Comparison of ENCODE assay signal across 19 cellular contexts in genomic region chr2:233487748-233488345, GRCh38.
DNase-seq lines count a peak whose midpoint lies in the region; ATAC-seq and TF ChIP-seq lines count a peak whose summit lies in the region.
"Had no signal": no experiment of that assay in that cellular context is flagged by ENCODE, and none has a peak within 500 bp of the region (broad histone marks: within the 10 kb centered on the region; RNA-seq: fewer than 3 reads in every experiment).

No MANE protein-coding gene starts in this region.

- intact Hi-C loops in lower lobe of right lung (cut with DNase I), result no loop called here

- H3K27me3 ChIP-seq in brain microvascular endothelial cell (replicated peaks), result no peaks in the 10 kb centered on the region
- H3K27me3 ChIP-seq in lower lobe of right lung (ENCODE audit: low read depth), result no peaks in the 10 kb centered on the region

- TF ChIP-seq CTCF in brain microvascular endothelial cell (IDR thresholded peaks at IDR 0.05; ENCODE audit: low read depth, low read length, missing control alignments) (no peak), lower lobe of right lung (IDR thresholded peaks at IDR 0.05) (no peak)

- H3K36me3 ChIP-seq in brain microvascular endothelial cell (replicated peaks), result peaks cover 9% of the 10 kb centered on the region
- H3K36me3 ChIP-seq in lower lobe of right lung, result peaks cover 93% of the 10 kb centered on the region

- no peaks in the 10 kb centered on the region for H3K9me3 ChIP-seq in lower lobe of right lung

- H3K27ac ChIP-seq in brain microvascular endothelial cell, result peak overlapping the region; percentile 95
- peak overlapping the region; percentile 78 for H3K27ac ChIP-seq in lower lobe of right lung

- in situ Hi-C loops in brain microvascular endothelial cell (cut with HindIII; ENCODE audit: low pct_ligation_motif_present, low sequenced_read_pairs), result no loop called here

- no peak overlapping the region for H3K4me3 ChIP-seq in brain microvascular endothelial cell (ENCODE audit: low read depth, low read length)
- no peak overlapping the region for H3K4me3 ChIP-seq in lower lobe of right lung

- peaks cover 19% of the 10 kb centered on the region for H3K4me1 ChIP-seq in lower lobe of right lung

- peak; percentile 49 to 59 for ATAC-seq in lower lobe of right lung
- ATAC-seq in HG03520 (IDR thresholded peaks at IDR 0.05; ENCODE audit: unreplicated experiment), result no peak
- ATAC-seq: activated naive CD4-positive, alpha-beta T cell treated with anti-CD3 and anti-CD28 coated beads, Interleukin-2, amount 50 U/mL, for 72 hours; left lobe of liver; stimulated activated naive B cell treated with anti-CD40 and anti-IgM and Interleukin-4, amounts not matched to agents 10 μg/mL and 1 μg/mL and 100 μg/mL, for 72 hours had no signal

- DNase-seq in A172 (ENCODE audit: low spot score) (peak; percentile 48), M059J (ENCODE audit: low read depth) (peak; percentile 57), brain microvascular endothelial cell (no peak), lower lobe of right lung (no peak), NCI-H446 treated with DMSO at 0.1 percent for 48 hours (lab: John Stamatoyannopoulos, UW) (no peak), SHP77 treated with DMSO at 0.1 percent for 48 hours (lab: John Stamatoyannopoulos, UW) (no peak), NCI-H2029 (lab: John Stamatoyannopoulos, UW) (no peak)
- DNase-seq: 8988T; activated CD4-positive, alpha-beta T cell treated with anti-CD3 and anti-CD28 coated beads, Interleukin-2, amount 10 ng/mL, durations not matched to agents 24 days and 14 days; CD4-positive, alpha-beta memory T cell; effector memory CD4-positive, alpha-beta T cell; KBM-7; naive B cell; NCI-H1105; NCI-H2227 treated with DMSO at 0.1 percent for 48 hours; stimulated activated naive B cell treated with anti-CD40 and anti-IgM and Interleukin-4, amounts not matched to agents 10 μg/mL and 1 μg/mL and 100 μg/mL, for 72 hours had no signal

Comparison
In these comparisons a context has a peak if more than half of its experiments do, and no peak if none do; other contexts are left out.
1. DNase-seq: peak in A172 (single experiment) and M059J (single experiment); none in brain microvascular endothelial cell (single experiment), lower lobe of right lung (single experiment), NCI-H446 treated with DMSO at 0.1 percent for 48 hours (single experiment), SHP77 treated with DMSO at 0.1 percent for 48 hours (single experiment) and NCI-H2029 (single experiment).